Comparison of ENCODE assay signal across 8 cellular contexts in the genomic region with DNA sequence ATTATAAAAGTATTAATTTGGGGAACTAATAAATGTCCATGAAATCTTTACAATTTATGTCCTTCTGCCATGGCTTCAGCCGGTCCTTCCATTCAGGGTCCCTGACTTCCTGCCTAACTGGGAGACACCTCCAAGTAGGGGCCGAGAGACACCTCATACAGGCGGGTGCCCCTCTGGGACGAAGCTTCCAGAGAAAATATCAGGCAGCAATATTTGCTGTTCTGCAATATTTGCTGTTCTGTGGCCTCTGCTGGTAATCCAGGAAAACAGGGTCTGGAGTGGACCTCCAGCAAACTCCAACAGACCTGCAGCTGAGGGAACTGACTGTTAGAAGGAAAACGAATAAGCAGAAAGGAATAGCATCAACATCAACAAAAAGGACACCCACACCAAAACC. TPM values are rescaled to one million over a fixed set of nuclear protein-coding genes. Genes with fewer than 3 reads are reported as not detected.
A peak's percentile ranks its signal among the peaks of the same experiment; 100 is the strongest.
DNase-seq lines count a peak whose midpoint lies in the region; ATAC-seq and TF ChIP-seq lines count a peak whose summit lies in the region.
"Not testable (repeated sequence)": the region's sequence is repeated elsewhere in the genome, so short reads cannot be mapped to it uniquely, and the experiment has no call there.

No MANE protein-coding gene starts in this region.

- H3K27me3 Mint-ChIP-seq in Calu3 (ENCODE audit: unreplicated experiment); progenitor cell of endocrine pancreas; type B pancreatic cell: not testable (repeated sequence)

- H3K36me3 Mint-ChIP-seq in Calu3 (ENCODE audit: insufficient read depth, unreplicated experiment): peaks cover 52% of the 10 kb centered on the region
- peaks cover 60 to 64% of the 10 kb centered on the region in 2 donors for H3K36me3 Mint-ChIP-seq in activated naive CD4-positive, alpha-beta T cell treated with anti-CD3 and anti-CD28 coated beads, Interleukin-2, amount 50 U/mL, for 72 hours
- H3K36me3 Mint-ChIP-seq in progenitor cell of endocrine pancreas (ENCODE audit: insufficient read depth): peaks cover 73% of the 10 kb centered on the region
- peaks cover 86% of the 10 kb centered on the region for H3K36me3 Mint-ChIP-seq in type B pancreatic cell

- TF ChIP-seq POLR2A in right lobe of liver (IDR thresholded peaks at IDR 0.05): not testable (repeated sequence)

- not testable (repeated sequence) for BruUV-seq in Calu3 (replicated peaks; lab: Mats Ljungman, UMichigan)

- H3K9ac ChIP-seq in HUES64 (ENCODE audit: low read depth, low read length): not testable (repeated sequence)

- not testable (repeated sequence) for TF ChIP-seq CTCF in Calu3 (IDR thresholded peaks at IDR 0.05; ENCODE audit: unreplicated experiment); VCaP (conservative IDR thresholded peaks at IDR 0.05); hepatocyte (IDR thresholded peaks at IDR 0.05; ENCODE audit: poor library complexity); right lobe of liver (IDR thresholded peaks at IDR 0.05); progenitor cell of endocrine pancreas (IDR thresholded peaks at IDR 0.05; ENCODE audit: unreplicated experiment); type B pancreatic cell (conservative IDR thresholded peaks at IDR 0.05)

- H2AFZ ChIP-seq in hepatocyte: not testable (repeated sequence)

- not testable (repeated sequence) for H3K9me3 Mint-ChIP-seq in Calu3 (ENCODE audit: low read depth, unreplicated experiment)
- H3K9me3 Mint-ChIP-seq in activated naive CD4-positive, alpha-beta T cell treated with anti-CD3 and anti-CD28 coated beads, Interleukin-2, amount 50 U/mL, for 72 hours: peaks cover 4 to 11% of the 10 kb centered on the region in 2 donors
- H3K9me3 Mint-ChIP-seq in progenitor cell of endocrine pancreas (ENCODE audit: low read depth) (peaks cover 23% of the 10 kb centered on the region), type B pancreatic cell (peaks cover 10% of the 10 kb centered on the region)

- peak overlapping the region; percentile 35 for H3K4me2 ChIP-seq in hepatocyte

- H3K9me3 ChIP-seq in HUES64 (ENCODE audit: insufficient read depth, low read depth, low read length); hepatocyte (ENCODE audit: low read depth); right lobe of liver: not testable (repeated sequence)

- not testable (repeated sequence) for H3K9me2 ChIP-seq in hepatocyte (replicated peaks; ENCODE audit: insufficient read depth)

- H3K4me1 ChIP-seq in HUES64 (ENCODE audit: insufficient read depth, low read length) (peaks cover 17% of the 10 kb centered on the region), right lobe of liver (peaks cover 0 to 12% (median 6%) of the 10 kb centered on the region in 4 donors)
- not testable (repeated sequence) for H3K4me1 ChIP-seq in hepatocyte (ENCODE audit: insufficient read depth)

- H3K4me1 Mint-ChIP-seq in Calu3 (ENCODE audit: low read depth, unreplicated experiment): peaks cover 26% of the 10 kb centered on the region
- H3K4me1 Mint-ChIP-seq in progenitor cell of endocrine pancreas (ENCODE audit: low read depth): peaks cover 22% of the 10 kb centered on the region
- H3K4me1 Mint-ChIP-seq in type B pancreatic cell (ENCODE audit: unreplicated experiment): not testable (repeated sequence)

- DNase-seq in Calu3; activated naive CD4-positive, alpha-beta T cell treated with anti-CD3 and anti-CD28 coated beads, Interleukin-2, amount 50 U/mL, for 72 hours (ENCODE audit: low spot score in 2 of 2); hepatocyte (ENCODE audit: low spot score); right lobe of liver; progenitor cell of endocrine pancreas (ENCODE audit: low spot score, unreplicated experiment); type B pancreatic cell (ENCODE audit: extremely low spot score, unreplicated experiment): not testable (repeated sequence)

- CTCF ChIA-PET in Calu3 (lab: Charles Lee): not testable (repeated sequence)

- not testable (repeated sequence) for H4K20me1 ChIP-seq in hepatocyte (ENCODE audit: insufficient read depth, poor library complexity, severe bottlenecking)

- H3K36me3 ChIP-seq in HUES64 (ENCODE audit: insufficient read depth, low read length) (peaks cover 58% of the 10 kb centered on the region), right lobe of liver (peaks cover 0 to 43% (median 8%) of the 10 kb centered on the region in 4 donors)
- not testable (repeated sequence) for H3K36me3 ChIP-seq in hepatocyte (replicated peaks; ENCODE audit: insufficient read depth, low read depth)

- not testable (repeated sequence) for H3K4me3 ChIP-seq in HUES64 (ENCODE audit: low read length); hepatocyte; right lobe of liver

- not testable (repeated sequence) for ATAC-seq in activated naive CD4-positive, alpha-beta T cell treated with anti-CD3 and anti-CD28 coated beads, Interleukin-2, amount 50 U/mL, for 72 hours
- peak in 3 of 4 donors; percentile 53 to 71 (median 69) for ATAC-seq in right lobe of liver

- WGBS in HUES64: 93% methylated on average over 4 of the region's 5 CpGs
- WGBS in hepatocyte (ENCODE audit: low lambda C conversion rate, missing lambda C conversion rate): 88% methylated on average over 5 of the region's 5 CpGs
- 58% methylated on average over 5 of the region's 5 CpGs for WGBS in right lobe of liver (ENCODE audit: insufficient coverage, low coverage, low lambda C conversion rate, missing lambda C conversion rate)

- intact Hi-C loops in Calu3 (cut with micrococcal nuclease; ENCODE audit: unreplicated experiment); right lobe of liver (cut with DNase I): not testable (repeated sequence)

- H3K4me3 Mint-ChIP-seq in Calu3 (ENCODE audit: low read depth, unreplicated experiment): peak overlapping the region; percentile 56
- not testable (repeated sequence) for H3K4me3 Mint-ChIP-seq in progenitor cell of endocrine pancreas (ENCODE audit: low read depth); type B pancreatic cell

- H3K79me2 ChIP-seq in hepatocyte: peaks cover 18% of the 10 kb centered on the region

- H3K27ac ChIP-seq in HUES64 (ENCODE audit: low read depth, low read length) (peak overlapping the region; percentile 69), VCaP (peak overlapping the region; percentile 32), hepatocyte (peak overlapping the region; percentile 79), right lobe of liver (peak overlapping the region; percentile 54 to 69 (median 62))

- peak overlapping the region; percentile 93 for H3K27ac Mint-ChIP-seq in Calu3 (ENCODE audit: unreplicated experiment)
- H3K27ac Mint-ChIP-seq in activated naive CD4-positive, alpha-beta T cell treated with anti-CD3 and anti-CD28 coated beads, Interleukin-2, amount 50 U/mL, for 72 hours: peak overlapping the region; percentile 53 to 79
- H3K27ac Mint-ChIP-seq in progenitor cell of endocrine pancreas: peak overlapping the region; percentile 95
- H3K27ac Mint-ChIP-seq in type B pancreatic cell: peak overlapping the region; percentile 68

- not testable (repeated sequence) for H3K27me3 ChIP-seq in HUES64 (ENCODE audit: insufficient read depth, low read length); hepatocyte; right lobe of liver

RNA-seq across cellular contexts. Expression of a gene that starts 28.6 kb away (rescaled TPM):
- total RNA-seq in Calu3 (2022) (7.2 and 7.9 TPM in 2 replicates), hepatocyte (6.4 and 8.2 TPM in 2 replicates), right lobe of liver (1 to 10 TPM; 1.4 to 4.0 (median 2.1) TPM), progenitor cell of endocrine pancreas (6.6 and 7.5 TPM in 2 replicates), type B pancreatic cell (ENCODE audit: low replicate concordance) (6.2 and 8.2 TPM in 2 replicates)
- 2.6 TPM for polyA plus RNA-seq in HUES64 (2013, experiment 1 of 2)
- 3.6 TPM for polyA plus RNA-seq in HUES64 (2013, experiment 2 of 2)
- total RNA-seq in activated naive CD4-positive, alpha-beta T cell treated with anti-CD3 and anti-CD28 coated beads, Interleukin-2, amount 50 U/mL, for 72 hours: 1 to 10 TPM; 2.3 to 3.1 TPM
- 1.7 and 1.9 TPM in 2 replicates for polyA plus RNA-seq in hepatocyte
